8 cellular contexts compared by ENCODE assay signal in the genomic region with DNA sequence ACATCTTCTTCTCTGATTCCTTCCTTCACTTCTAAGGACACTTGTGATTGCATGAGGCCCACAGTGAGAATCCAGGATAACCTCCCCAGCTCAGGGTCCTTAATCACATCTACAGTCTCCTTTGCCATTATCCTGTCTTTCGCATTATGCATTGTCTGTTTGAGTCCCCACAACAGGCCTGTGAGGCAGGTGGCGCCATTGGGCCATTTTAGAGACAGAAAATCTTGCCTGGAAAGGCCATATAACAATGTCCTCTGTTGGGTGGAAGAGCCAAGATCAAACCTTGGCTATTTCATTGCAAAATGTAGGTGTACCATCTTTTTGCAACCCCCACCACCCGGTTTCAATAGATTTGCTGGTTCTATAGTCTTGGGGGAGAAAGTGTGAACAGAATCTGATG. TPM values are rescaled to one million over a fixed set of nuclear protein-coding genes. Genes with fewer than 3 reads are reported as not detected.
DNase-seq lines count a peak whose midpoint lies in the region; ATAC-seq and TF ChIP-seq lines count a peak whose summit lies in the region.

No MANE protein-coding gene starts in this region.

- no peaks in the 10 kb centered on the region for H3K36me3 ChIP-seq in WERI-Rb-1
- no peaks in the 10 kb centered on the region for H3K36me3 ChIP-seq in mammary epithelial cell (ENCODE audit: insufficient read depth, low read length)

- CTCF ChIA-PET in mammary epithelial cell (lab: Charles Lee; ENCODE audit: low non-redundant PET), result interaction anchor here (0.7 to 0.9 kb wide), 2 partner anchors 16 to 220 kb away, joined by 4 to 7 read pairs; partner anchors contain the start of gene SPATA18

- intact Hi-C loops in mammary epithelial cell (cut with micrococcal nuclease) (loop anchor here (1.0 kb wide), 4 partner anchors 54 to 341 kb away; no protein-coding TSS in a partner anchor), left colon (cut with DNase I, micrococcal nuclease) (no loop called here)

- DNase-seq in COLO668 (lab: John Stamatoyannopoulos, UW; ENCODE audit: unreplicated experiment) (peak; percentile 47), LHCN-M2 (ENCODE audit: low read depth) (peak; percentile 48), WERI-Rb-1 (peak; percentile 73), mammary epithelial cell (peak; percentile 29), left colon (peak; percentile 53 to 80), NCI-H446 treated with DMSO at 0.1 percent for 48 hours (lab: John Stamatoyannopoulos, UW) (no peak)
- DNase-seq in stimulated activated CD4-positive, alpha-beta T cell treated with anti-CD3 and anti-CD28 coated beads, TNF-alpha, amount 100 ng/mL, for 4 hours (ENCODE audit: low read depth in 3 of 3), result peak; percentile 33 to 48 (median 46)

- no peak overlapping the region for H3K4me2 ChIP-seq in mammary epithelial cell (ENCODE audit: insufficient read depth, low read depth, low read length)

- no peaks in the 10 kb centered on the region for H3K4me1 ChIP-seq in mammary epithelial cell (ENCODE audit: insufficient read depth, low read length)

- H3K9ac ChIP-seq in mammary epithelial cell (ENCODE audit: insufficient read depth, low read length), result no peak overlapping the region

- peak; percentile 61 for ATAC-seq in GM19452 (IDR thresholded peaks at IDR 0.05; ENCODE audit: unreplicated experiment)
- ATAC-seq in left colon, result peak; percentile 90

- no TSS peak for BruUV-seq in mammary epithelial cell (replicated peaks; lab: Mats Ljungman, UMichigan)

- no peak overlapping the region for H2AFZ ChIP-seq in mammary epithelial cell (ENCODE audit: low read depth, low read length)

- H3K4me3 ChIP-seq in WERI-Rb-1 (ENCODE audit: low read depth, low read length) (no peak overlapping the region), mammary epithelial cell (replicated peaks in 1 of 3; ENCODE audit: insufficient read depth in 1 of 3, low read depth in 2 of 3, low read length in 3 of 3) (no peak overlapping the region)

- in situ Hi-C loops in mammary epithelial cell (cut with MboI; ENCODE audit: low sequenced_read_pairs in 2 of 2), result no loop called here

- 38% methylated on average over 3 of the region's 3 CpGs for WGBS in mammary epithelial cell (ENCODE audit: low coverage, missing lambda C conversion rate)

- H3K27me3 ChIP-seq in WERI-Rb-1 (ENCODE audit: insufficient read depth, low read depth, severe bottlenecking) (peaks cover 40% of the 10 kb centered on the region), mammary epithelial cell (ENCODE audit: insufficient read depth, low read length) (peaks cover 2% of the 10 kb centered on the region)

- no peaks in the 10 kb centered on the region for H4K20me1 ChIP-seq in mammary epithelial cell (ENCODE audit: insufficient read depth, low read length)

- dilution Hi-C loops in mammary epithelial cell (cut with HindIII; ENCODE audit: low sequenced_read_pairs), result no loop called here

- H3K9me3 ChIP-seq in WERI-Rb-1 (ENCODE audit: severe bottlenecking) (no peaks in the 10 kb centered on the region), mammary epithelial cell (replicated peaks; ENCODE audit: insufficient read depth, low read length) (no peaks in the 10 kb centered on the region)

- H3K27ac ChIP-seq in WERI-Rb-1, result no peak overlapping the region
- no peak overlapping the region for H3K27ac ChIP-seq in mammary epithelial cell (ENCODE audit: insufficient read depth, low read depth, low read length)

- TF ChIP-seq CTCF in WERI-Rb-1 (IDR thresholded peaks at IDR 0.05; ENCODE audit: low read depth, low read length), result peak; percentile 72
- TF ChIP-seq CTCF in mammary epithelial cell (conservative IDR thresholded peaks at IDR 0.05 in 1 of 2, IDR thresholded peaks at IDR 0.05 in 1 of 2; ENCODE audit: extremely low read depth in 1 of 2, insufficient read depth in 1 of 2, low read depth in 1 of 2, low read length in 2 of 2), result peak; percentile 65 to 82

- no peaks in the 10 kb centered on the region for H3K79me2 ChIP-seq in mammary epithelial cell (ENCODE audit: insufficient read depth, low read length)

RNA-seq across cellular contexts. Expression of gene DCUN1D4, which starts 11.8 kb away (rescaled TPM):
- total RNA-seq in LHCN-M2 (2014; rRNA removed), result 23.3 and 26.2 TPM in 2 replicates
- 21.0 TPM for polyA plus RNA-seq in LHCN-M2 (2012)
- 10 to 100 TPM; 43.5 to 66.5 TPM for total RNA-seq in mammary epithelial cell
- 40.7 TPM for polyA plus RNA-seq in mammary epithelial cell
- 173 TPM for polyA minus RNA-seq in mammary epithelial cell
- 10 to 100 TPM; 29.7 to 37.5 TPM for total RNA-seq in left colon
